ENCODE assay signal across 16 cellular contexts in genomic region chr11:78426845-78427244, GRCh38.
"Had no signal": no experiment of that assay in that cellular context is flagged by ENCODE, and none has a peak within 500 bp of the region (broad histone marks: within the 10 kb centered on the region; RNA-seq: fewer than 3 reads in every experiment).

No MANE protein-coding gene starts in this region.

- H3K27ac Mint-ChIP-seq: activated CD4-positive, alpha-beta memory T cell treated with anti-CD3 and anti-CD28 coated beads, Interleukin-2, amount 10 ng/mL, durations not matched to agents 7 days and 5 days; nephron had no signal

- H3K9me3 Mint-ChIP-seq: nephron had no signal

- H3K4me3 Mint-ChIP-seq: activated CD4-positive, alpha-beta memory T cell treated with anti-CD3 and anti-CD28 coated beads, Interleukin-2, amount 10 ng/mL, durations not matched to agents 7 days and 5 days; nephron had no signal

- DNase-seq: activated CD4-positive, alpha-beta memory T cell treated with anti-CD3 and anti-CD28 coated beads, Interleukin-2, amount 10 ng/mL, durations not matched to agents 7 days and 5 days; activated CD4-positive, alpha-beta T cell treated with anti-CD3 and anti-CD28 coated beads for 1 hour; activated naive CD4-positive, alpha-beta T cell; colonic mucosa; effector CD4-positive, alpha-beta T cell; heart left ventricle; mammary epithelial cell; mucosa of descending colon; psoas muscle; right lobe of liver; stimulated activated CD4-positive, alpha-beta T cell treated with anti-CD3 and anti-CD28 coated beads, Interleukin-12 subunit alpha, Interleukin-12 subunit beta, amount 100 ng/mL, for 4 hours had no signal

- ATAC-seq: heart left ventricle, left lobe of liver, mucosa of descending colon, psoas muscle had no signal

- H3K27ac ChIP-seq: cardiac muscle cell, colonic mucosa, psoas muscle, right lobe of liver had no signal

- H3K4me1 ChIP-seq: psoas muscle, right lobe of liver had no signal

- FAIRE-seq: frontal cortex, islet of Langerhans had no signal

- H3K36me3 ChIP-seq: cardiac muscle cell, colonic mucosa, heart left ventricle, right lobe of liver had no signal

- H3K4me3 ChIP-seq: cardiac muscle cell, colonic mucosa, mucosa of descending colon, psoas muscle, right lobe of liver had no signal

- H3K27me3 Mint-ChIP-seq: activated CD4-positive, alpha-beta memory T cell treated with anti-CD3 and anti-CD28 coated beads, Interleukin-2, amount 10 ng/mL, durations not matched to agents 7 days and 5 days had no signal

- H3K27me3 ChIP-seq: cardiac muscle cell, colonic mucosa, heart left ventricle, right lobe of liver had no signal

- H3K9me3 ChIP-seq: colonic mucosa, heart left ventricle, mucosa of descending colon, psoas muscle, right lobe of liver had no signal
